1 cellular context compared by ENCODE assay signal in the genomic region with DNA sequence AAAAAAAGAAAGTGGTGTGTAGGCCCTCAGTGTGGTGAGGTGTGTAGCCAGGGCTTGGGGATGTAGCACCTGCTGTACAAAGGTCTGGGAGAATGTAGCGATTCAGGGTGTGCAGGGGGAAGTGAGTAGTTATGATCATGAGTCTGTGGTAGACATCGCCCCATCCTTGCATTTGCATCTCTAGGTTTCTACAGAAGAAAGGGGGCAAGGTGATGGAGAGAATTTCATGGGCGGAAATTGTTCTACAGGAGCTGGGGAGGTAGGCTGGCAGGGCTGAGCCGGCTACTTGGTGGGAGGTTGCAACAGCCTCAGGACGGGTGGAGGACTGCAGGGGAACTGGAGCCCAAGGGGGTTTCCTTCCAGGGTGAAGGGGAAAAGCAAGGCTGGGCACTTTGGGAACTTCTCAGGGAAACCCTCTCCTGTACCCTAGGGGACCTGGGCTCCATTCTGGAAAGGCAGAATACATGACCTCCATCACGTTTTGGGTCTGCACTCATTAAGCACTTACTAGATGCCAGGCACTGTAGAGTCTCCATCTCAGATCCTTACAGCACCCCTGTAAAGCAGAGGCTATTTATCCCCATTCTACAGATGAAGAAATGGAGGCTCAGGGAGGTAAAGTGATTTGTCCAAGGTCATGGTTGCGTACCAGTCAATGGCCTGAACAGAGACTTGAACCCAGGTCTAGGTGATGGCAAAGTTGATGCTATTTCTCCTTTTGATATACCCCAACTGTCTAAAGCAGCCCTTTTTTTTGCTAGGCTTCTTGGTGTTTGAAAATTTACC.
TF ChIP-seq lines count a peak whose summit lies in the region.

No MANE protein-coding gene starts in this region.

TF ChIP-seq in GM12878, 131 proteins besides CTCF, POLR2A, EP300 and RAD21 (continued from another document):
- TF ChIP-seq, protein P1, sequence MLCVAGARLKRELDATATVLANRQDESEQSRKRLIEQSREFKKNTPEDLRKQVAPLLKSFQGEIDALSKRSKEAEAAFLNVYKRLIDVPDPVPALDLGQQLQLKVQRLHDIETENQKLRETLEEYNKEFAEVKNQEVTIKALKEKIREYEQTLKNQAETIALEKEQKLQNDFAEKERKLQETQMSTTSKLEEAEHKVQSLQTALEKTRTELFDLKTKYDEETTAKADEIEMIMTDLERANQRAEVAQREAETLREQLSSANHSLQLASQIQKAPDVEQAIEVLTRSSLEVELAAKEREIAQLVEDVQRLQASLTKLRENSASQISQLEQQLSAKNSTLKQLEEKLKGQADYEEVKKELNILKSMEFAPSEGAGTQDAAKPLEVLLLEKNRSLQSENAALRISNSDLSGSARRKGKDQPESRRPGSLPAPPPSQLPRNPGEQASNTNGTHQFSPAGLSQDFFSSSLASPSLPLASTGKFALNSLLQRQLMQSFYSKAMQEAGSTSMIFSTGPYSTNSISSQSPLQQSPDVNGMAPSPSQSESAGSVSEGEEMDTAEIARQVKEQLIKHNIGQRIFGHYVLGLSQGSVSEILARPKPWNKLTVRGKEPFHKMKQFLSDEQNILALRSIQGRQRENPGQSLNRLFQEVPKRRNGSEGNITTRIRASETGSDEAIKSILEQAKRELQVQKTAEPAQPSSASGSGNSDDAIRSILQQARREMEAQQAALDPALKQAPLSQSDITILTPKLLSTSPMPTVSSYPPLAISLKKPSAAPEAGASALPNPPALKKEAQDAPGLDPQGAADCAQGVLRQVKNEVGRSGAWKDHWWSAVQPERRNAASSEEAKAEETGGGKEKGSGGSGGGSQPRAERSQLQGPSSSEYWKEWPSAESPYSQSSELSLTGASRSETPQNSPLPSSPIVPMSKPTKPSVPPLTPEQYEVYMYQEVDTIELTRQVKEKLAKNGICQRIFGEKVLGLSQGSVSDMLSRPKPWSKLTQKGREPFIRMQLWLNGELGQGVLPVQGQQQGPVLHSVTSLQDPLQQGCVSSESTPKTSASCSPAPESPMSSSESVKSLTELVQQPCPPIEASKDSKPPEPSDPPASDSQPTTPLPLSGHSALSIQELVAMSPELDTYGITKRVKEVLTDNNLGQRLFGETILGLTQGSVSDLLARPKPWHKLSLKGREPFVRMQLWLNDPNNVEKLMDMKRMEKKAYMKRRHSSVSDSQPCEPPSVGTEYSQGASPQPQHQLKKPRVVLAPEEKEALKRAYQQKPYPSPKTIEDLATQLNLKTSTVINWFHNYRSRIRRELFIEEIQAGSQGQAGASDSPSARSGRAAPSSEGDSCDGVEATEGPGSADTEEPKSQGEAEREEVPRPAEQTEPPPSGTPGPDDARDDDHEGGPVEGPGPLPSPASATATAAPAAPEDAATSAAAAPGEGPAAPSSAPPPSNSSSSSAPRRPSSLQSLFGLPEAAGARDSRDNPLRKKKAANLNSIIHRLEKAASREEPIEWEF (IDR thresholded peaks at IDR 0.05; ENCODE audit: insufficient replicate concordance, low read depth, low read length), result no peak
- TF ChIP-seq GATAD2B (conservative IDR thresholded peaks at IDR 0.05; ENCODE audit: low read depth), result peak; percentile 63
- no peak for TF ChIP-seq RCOR1 (conservative IDR thresholded peaks at IDR 0.05; ENCODE audit: low read depth, low read length)
- TF ChIP-seq MXI1 (IDR thresholded peaks at IDR 0.05; ENCODE audit: low read depth, low read length), result peak; percentile 15; the same call in 1 of the 2 replicates
- TF ChIP-seq, protein P2, sequence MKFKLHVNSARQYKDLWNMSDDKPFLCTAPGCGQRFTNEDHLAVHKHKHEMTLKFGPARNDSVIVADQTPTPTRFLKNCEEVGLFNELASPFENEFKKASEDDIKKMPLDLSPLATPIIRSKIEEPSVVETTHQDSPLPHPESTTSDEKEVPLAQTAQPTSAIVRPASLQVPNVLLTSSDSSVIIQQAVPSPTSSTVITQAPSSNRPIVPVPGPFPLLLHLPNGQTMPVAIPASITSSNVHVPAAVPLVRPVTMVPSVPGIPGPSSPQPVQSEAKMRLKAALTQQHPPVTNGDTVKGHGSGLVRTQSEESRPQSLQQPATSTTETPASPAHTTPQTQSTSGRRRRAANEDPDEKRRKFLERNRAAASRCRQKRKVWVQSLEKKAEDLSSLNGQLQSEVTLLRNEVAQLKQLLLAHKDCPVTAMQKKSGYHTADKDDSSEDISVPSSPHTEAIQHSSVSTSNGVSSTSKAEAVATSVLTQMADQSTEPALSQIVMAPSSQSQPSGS (IDR thresholded peaks at IDR 0.05; ENCODE audit: low read length), result no peak; the same call in 1 of the 2 replicates
- TF ChIP-seq BACH1 (IDR thresholded peaks at IDR 0.05; ENCODE audit: borderline replicate concordance), result peak; percentile 79; the same call in 1 of the 2 replicates
- TF ChIP-seq, protein P3, sequence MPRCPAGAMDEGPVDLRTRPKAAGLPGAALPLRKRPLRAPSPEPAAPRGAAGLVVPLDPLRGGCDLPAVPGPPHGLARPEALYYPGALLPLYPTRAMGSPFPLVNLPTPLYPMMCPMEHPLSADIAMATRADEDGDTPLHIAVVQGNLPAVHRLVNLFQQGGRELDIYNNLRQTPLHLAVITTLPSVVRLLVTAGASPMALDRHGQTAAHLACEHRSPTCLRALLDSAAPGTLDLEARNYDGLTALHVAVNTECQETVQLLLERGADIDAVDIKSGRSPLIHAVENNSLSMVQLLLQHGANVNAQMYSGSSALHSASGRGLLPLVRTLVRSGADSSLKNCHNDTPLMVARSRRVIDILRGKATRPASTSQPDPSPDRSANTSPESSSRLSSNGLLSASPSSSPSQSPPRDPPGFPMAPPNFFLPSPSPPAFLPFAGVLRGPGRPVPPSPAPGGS (IDR thresholded peaks at IDR 0.05; ENCODE audit: borderline replicate concordance, insufficient read depth, low read depth, low read length, poor library complexity, severe bottlenecking), result peak; percentile 26
- TF ChIP-seq BRCA1 (IDR thresholded peaks at IDR 0.05; ENCODE audit: low read depth, low read length), result no peak
- TF ChIP-seq, protein P4, sequence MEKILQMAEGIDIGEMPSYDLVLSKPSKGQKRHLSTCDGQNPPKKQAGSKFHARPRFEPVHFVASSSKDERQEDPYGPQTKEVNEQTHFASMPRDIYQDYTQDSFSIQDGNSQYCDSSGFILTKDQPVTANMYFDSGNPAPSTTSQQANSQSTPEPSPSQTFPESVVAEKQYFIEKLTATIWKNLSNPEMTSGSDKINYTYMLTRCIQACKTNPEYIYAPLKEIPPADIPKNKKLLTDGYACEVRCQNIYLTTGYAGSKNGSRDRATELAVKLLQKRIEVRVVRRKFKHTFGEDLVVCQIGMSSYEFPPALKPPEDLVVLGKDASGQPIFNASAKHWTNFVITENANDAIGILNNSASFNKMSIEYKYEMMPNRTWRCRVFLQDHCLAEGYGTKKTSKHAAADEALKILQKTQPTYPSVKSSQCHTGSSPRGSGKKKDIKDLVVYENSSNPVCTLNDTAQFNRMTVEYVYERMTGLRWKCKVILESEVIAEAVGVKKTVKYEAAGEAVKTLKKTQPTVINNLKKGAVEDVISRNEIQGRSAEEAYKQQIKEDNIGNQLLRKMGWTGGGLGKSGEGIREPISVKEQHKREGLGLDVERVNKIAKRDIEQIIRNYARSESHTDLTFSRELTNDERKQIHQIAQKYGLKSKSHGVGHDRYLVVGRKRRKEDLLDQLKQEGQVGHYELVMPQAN (conservative IDR thresholded peaks at IDR 0.05), result no peak
- TF ChIP-seq, protein P5, sequence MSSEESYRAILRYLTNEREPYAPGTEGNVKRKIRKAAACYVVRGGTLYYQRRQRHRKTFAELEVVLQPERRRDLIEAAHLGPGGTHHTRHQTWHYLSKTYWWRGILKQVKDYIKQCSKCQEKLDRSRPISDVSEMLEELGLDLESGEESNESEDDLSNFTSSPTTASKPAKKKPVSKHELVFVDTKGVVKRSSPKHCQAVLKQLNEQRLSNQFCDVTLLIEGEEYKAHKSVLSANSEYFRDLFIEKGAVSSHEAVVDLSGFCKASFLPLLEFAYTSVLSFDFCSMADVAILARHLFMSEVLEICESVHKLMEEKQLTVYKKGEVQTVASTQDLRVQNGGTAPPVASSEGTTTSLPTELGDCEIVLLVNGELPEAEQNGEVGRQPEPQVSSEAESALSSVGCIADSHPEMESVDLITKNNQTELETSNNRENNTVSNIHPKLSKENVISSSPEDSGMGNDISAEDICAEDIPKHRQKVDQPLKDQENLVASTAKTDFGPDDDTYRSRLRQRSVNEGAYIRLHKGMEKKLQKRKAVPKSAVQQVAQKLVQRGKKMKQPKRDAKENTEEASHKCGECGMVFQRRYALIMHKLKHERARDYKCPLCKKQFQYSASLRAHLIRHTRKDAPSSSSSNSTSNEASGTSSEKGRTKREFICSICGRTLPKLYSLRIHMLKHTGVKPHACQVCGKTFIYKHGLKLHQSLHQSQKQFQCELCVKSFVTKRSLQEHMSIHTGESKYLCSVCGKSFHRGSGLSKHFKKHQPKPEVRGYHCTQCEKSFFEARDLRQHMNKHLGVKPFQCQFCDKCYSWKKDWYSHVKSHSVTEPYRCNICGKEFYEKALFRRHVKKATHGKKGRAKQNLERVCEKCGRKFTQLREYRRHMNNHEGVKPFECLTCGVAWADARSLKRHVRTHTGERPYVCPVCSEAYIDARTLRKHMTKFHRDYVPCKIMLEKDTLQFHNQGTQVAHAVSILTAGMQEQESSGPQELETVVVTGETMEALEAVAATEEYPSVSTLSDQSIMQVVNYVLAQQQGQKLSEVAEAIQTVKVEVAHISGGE (CRISPR knock-in tag; IDR thresholded peaks at IDR 0.05), result no peak
- TF ChIP-seq NFIC (IDR thresholded peaks at IDR 0.05; ENCODE audit: low read depth, low read length), result no peak
- no peak for TF ChIP-seq SUPT20H (IDR thresholded peaks at IDR 0.05; ENCODE audit: borderline replicate concordance, control insufficient read depth, low read depth, low read length)
- no peak; the same call in 1 of the 2 replicates for TF ChIP-seq ZBED1 (IDR thresholded peaks at IDR 0.05; ENCODE audit: borderline replicate concordance)
